Comparison of ENCODE assay signal across 26 cellular contexts in genomic region chr21:32812035-32812434, GRCh38. TPM values are rescaled to one million over a fixed set of nuclear protein-coding genes. Genes with fewer than 3 reads are reported as not detected.
DNase-seq lines count a peak whose midpoint lies in the region; ATAC-seq and TF ChIP-seq lines count a peak whose summit lies in the region.
"Had no signal": no experiment of that assay in that cellular context is flagged by ENCODE, and none has a peak within 500 bp of the region (broad histone marks: within the 10 kb centered on the region; RNA-seq: fewer than 3 reads in every experiment).

No MANE protein-coding gene starts in this region.

- no peak for TF ChIP-seq POLR2A in gastroesophageal sphincter (IDR thresholded peaks at IDR 0.05)

- H2AFZ ChIP-seq in mammary epithelial cell (ENCODE audit: low read depth, low read length), result no peak overlapping the region

- H3K23ac ChIP-seq in mesendoderm (ENCODE audit: low read length), result no peak overlapping the region

- H2BK15ac ChIP-seq in mesendoderm (replicated peaks; ENCODE audit: low read depth), result no peak overlapping the region

- dilution Hi-C loops in mammary epithelial cell (cut with HindIII; ENCODE audit: low sequenced_read_pairs), result loop anchor here (5.0 kb wide), 1 partner anchor 90 kb away; no protein-coding TSS in a partner anchor

- no peak for TF ChIP-seq CTCF in gastroesophageal sphincter (IDR thresholded peaks at IDR 0.05)
- TF ChIP-seq CTCF in upper lobe of right lung (IDR thresholded peaks at IDR 0.05), result no peak
- no peak for TF ChIP-seq CTCF in mammary epithelial cell (conservative IDR thresholded peaks at IDR 0.05 in 1 of 2, IDR thresholded peaks at IDR 0.05 in 1 of 2; ENCODE audit: extremely low read depth in 1 of 2, insufficient read depth in 1 of 2, low read depth in 1 of 2, low read length in 2 of 2)

- in situ Hi-C loops in mammary epithelial cell (cut with MboI; ENCODE audit: low sequenced_read_pairs in 2 of 2) (no loop called here), G401 (cut with HindIII; ENCODE audit: low sequenced_read_pairs) (no loop called here)

- DNase-seq in Right ventricle myocardium superior (peak; percentile 81), cardiac septum (ENCODE audit: low spot score) (no peak), mesendoderm (no peak), upper lobe of right lung (no peak), mammary epithelial cell (no peak), G401 (ENCODE audit: low spot score) (no peak)
- DNase-seq in activated naive CD4-positive, alpha-beta T cell treated with anti-CD3 and anti-CD28 coated beads, Interleukin-2, amount 50 U/mL, for 72 hours (ENCODE audit: low spot score in 2 of 2), result no peak
- DNase-seq: 8988T; activated CD4-positive, alpha-beta T cell treated with anti-CD3 and anti-CD28 coated beads, Interleukin-2, amount 10 ng/mL, durations not matched to agents 24 days and 14 days; activated naive CD4-positive, alpha-beta T cell; activated T-cell treated with anti-CD3 and anti-CD28 coated beads, Interleukin-2, amount 50 U/mL, for 4 hours; amniotic stem cell; CD8-positive, alpha-beta memory T cell; DMS53; glutamatergic neuron; left colon; NCI-H1105 treated with DMSO at 0.1 percent for 48 hours; NCI-H2029 treated with DMSO at 0.1 percent for 48 hours; small intestine; stimulated activated CD4-positive, alpha-beta T cell treated with anti-CD3 and anti-CD28 coated beads, Interleukin-1b, Interleukin-23, amount 100 ng/mL, for 48 hours; WERI-Rb-1 had no signal

- H3K18ac ChIP-seq in mesendoderm (ENCODE audit: low read length), result peak overlapping the region; percentile 41

- H3K79me2 ChIP-seq in mesendoderm (ENCODE audit: control insufficient read depth, insufficient read depth, low read length), result no peaks in the 10 kb centered on the region
- H3K79me2 ChIP-seq in mammary epithelial cell (ENCODE audit: insufficient read depth, low read length), result no peaks in the 10 kb centered on the region

- H3K4me1 ChIP-seq in gastroesophageal sphincter (peaks cover 0 to 39% (median 0%) of the 10 kb centered on the region in 3 donors), mesendoderm (ENCODE audit: control insufficient read depth, low read depth, low read length) (no peaks in the 10 kb centered on the region), upper lobe of right lung (no peaks in the 10 kb centered on the region), mammary epithelial cell (ENCODE audit: insufficient read depth, low read length) (no peaks in the 10 kb centered on the region)

- H3K79me1 ChIP-seq in mesendoderm (ENCODE audit: low read length), result no peaks in the 10 kb centered on the region

- no peak overlapping the region for H2AK5ac ChIP-seq in mesendoderm (ENCODE audit: low read length)

- no peak overlapping the region for H3K27ac Mint-ChIP-seq in activated naive CD4-positive, alpha-beta T cell treated with anti-CD3 and anti-CD28 coated beads, Interleukin-2, amount 50 U/mL, for 72 hours
- H3K27ac Mint-ChIP-seq: activated CD4-positive, alpha-beta T cell treated with anti-CD3 and anti-CD28 coated beads, Interleukin-2, amount 10 ng/mL, durations not matched to agents 24 days and 14 days; B cell; dendritic cell treated with granulocyte-macrophage colony-stimulating factor and Interleukin-4, amounts not matched to agents 40 ng/mL and 50 ng/mL, for 4 days; natural killer cell treated with Interleukin-12 subunit alpha and Interleukin-12 subunit beta and Interleukin-15 and Interleukin-18, amount 100 ng/mL, for 72 hours had no signal

- no TSS peak for BruUV-seq in mammary epithelial cell (replicated peaks; lab: Mats Ljungman, UMichigan)

- H3K36me3 ChIP-seq in gastroesophageal sphincter (no peaks in the 10 kb centered on the region), mesendoderm (ENCODE audit: control insufficient read depth, insufficient read depth, low read length) (no peaks in the 10 kb centered on the region), upper lobe of right lung (no peaks in the 10 kb centered on the region), mammary epithelial cell (ENCODE audit: insufficient read depth, low read length) (no peaks in the 10 kb centered on the region)
- H3K36me3 ChIP-seq: WERI-Rb-1 had no signal

- peak overlapping the region in 2 of 4 donors; percentile 5 to 31 for H3K27ac ChIP-seq in gastroesophageal sphincter
- no peak overlapping the region for H3K27ac ChIP-seq in mesendoderm (ENCODE audit: low read depth, low read length)
- H3K27ac ChIP-seq in upper lobe of right lung, result no peak overlapping the region
- no peak overlapping the region for H3K27ac ChIP-seq in mammary epithelial cell (ENCODE audit: insufficient read depth, low read depth, low read length)
- H3K27ac ChIP-seq: WERI-Rb-1 had no signal

- H3K9me3 Mint-ChIP-seq in activated naive CD4-positive, alpha-beta T cell treated with anti-CD3 and anti-CD28 coated beads, Interleukin-2, amount 50 U/mL, for 72 hours, result no peaks in the 10 kb centered on the region
- H3K9me3 Mint-ChIP-seq: activated CD4-positive, alpha-beta T cell treated with anti-CD3 and anti-CD28 coated beads, Interleukin-2, amount 10 ng/mL, durations not matched to agents 24 days and 14 days; dendritic cell treated with granulocyte-macrophage colony-stimulating factor and Interleukin-4, amounts not matched to agents 40 ng/mL and 50 ng/mL, for 4 days; natural killer cell treated with Interleukin-12 subunit alpha and Interleukin-12 subunit beta and Interleukin-15 and Interleukin-18, amount 100 ng/mL, for 72 hours had no signal

- H3K56ac ChIP-seq in mesendoderm (ENCODE audit: low read length), result no peak overlapping the region

- 57 to 70% methylated on average over 2 of the region's 2 CpGs for WGBS in gastroesophageal sphincter (ENCODE audit: low coverage in 1 of 2), 2 donors
- no CpG with 5 or more reads among the region's 2 CpGs for WGBS in mesendoderm (ENCODE audit: extremely low coverage, insufficient coverage, low lambda C conversion rate)
- 83% methylated on average over 2 of the region's 2 CpGs for WGBS in mammary epithelial cell (ENCODE audit: low coverage, missing lambda C conversion rate)

- H3K9me3 ChIP-seq in gastroesophageal sphincter (no peaks in the 10 kb centered on the region), upper lobe of right lung (no peaks in the 10 kb centered on the region), mammary epithelial cell (replicated peaks; ENCODE audit: insufficient read depth, low read length) (no peaks in the 10 kb centered on the region)

- H4K8ac ChIP-seq in mesendoderm (ENCODE audit: low read depth, low read length), result no peak overlapping the region

- peaks cover 6% of the 10 kb centered on the region in 2 donors for H3K36me3 Mint-ChIP-seq in activated naive CD4-positive, alpha-beta T cell treated with anti-CD3 and anti-CD28 coated beads, Interleukin-2, amount 50 U/mL, for 72 hours
- H3K36me3 Mint-ChIP-seq: natural killer cell treated with Interleukin-12 subunit alpha and Interleukin-12 subunit beta and Interleukin-15 and Interleukin-18, amount 100 ng/mL, for 72 hours had no signal

- no peak overlapping the region for H4K5ac ChIP-seq in mesendoderm (ENCODE audit: low read length)

- intact Hi-C loops in Right ventricle myocardium superior (cut with DNase I), result no loop called here
- intact Hi-C loops in cardiac septum (cut with DNase I), result no loop called here
- intact Hi-C loops in upper lobe of right lung (cut with DNase I), result no loop called here
- intact Hi-C loops in mammary epithelial cell (cut with micrococcal nuclease), result no loop called here

- H2BK5ac ChIP-seq in mesendoderm (ENCODE audit: low read length), result no peak overlapping the region

- no peak for TF ChIP-seq EP300 in gastroesophageal sphincter (IDR thresholded peaks at IDR 0.05)

- H3K9ac ChIP-seq in mesendoderm (ENCODE audit: low read length), result no peak overlapping the region
- H3K9ac ChIP-seq in mammary epithelial cell (ENCODE audit: insufficient read depth, low read length), result no peak overlapping the region

- ATAC-seq in Right ventricle myocardium superior (ENCODE audit: poor library complexity) (peak; percentile 89), gastroesophageal sphincter (peak; percentile 74), upper lobe of right lung (peak; percentile 85)
- ATAC-seq in activated naive CD4-positive, alpha-beta T cell treated with anti-CD3 and anti-CD28 coated beads, Interleukin-2, amount 50 U/mL, for 72 hours, result no peak
- ATAC-seq: activated T-cell treated with anti-CD3 and anti-CD28 coated beads, Interleukin-2, amount 50 U/mL, for 4 hours; GM12878; left colon; natural killer cell treated with Interleukin-12 subunit alpha and Interleukin-12 subunit beta and Interleukin-15 and Interleukin-18, amount 100 ng/mL, for 72 hours had no signal

- no peaks in the 10 kb centered on the region for H4K20me1 ChIP-seq in mammary epithelial cell (ENCODE audit: insufficient read depth, low read length)

- H2BK120ac ChIP-seq in mesendoderm (ENCODE audit: low read depth, low read length), result no peak overlapping the region

- H3K27me3 ChIP-seq in gastroesophageal sphincter (no peaks in the 10 kb centered on the region), mesendoderm (ENCODE audit: insufficient read depth, low read length, poor library complexity) (no peaks in the 10 kb centered on the region), upper lobe of right lung (no peaks in the 10 kb centered on the region), mammary epithelial cell (ENCODE audit: insufficient read depth, low read length) (peaks cover 1% of the 10 kb centered on the region)

- no peak overlapping the region for H3K4ac ChIP-seq in mesendoderm (ENCODE audit: low read depth, low read length)

- H3K4me3 ChIP-seq in gastroesophageal sphincter (no peak overlapping the region), mesendoderm (ENCODE audit: low read length) (no peak overlapping the region), upper lobe of right lung (no peak overlapping the region), mammary epithelial cell (replicated peaks in 1 of 3; ENCODE audit: insufficient read depth in 1 of 3, low read depth in 2 of 3, low read length in 3 of 3) (no peak overlapping the region)
- H3K4me3 ChIP-seq: GM12878 had no signal

- H3K4me2 ChIP-seq in mesendoderm (ENCODE audit: low read length) (no peak overlapping the region), mammary epithelial cell (ENCODE audit: insufficient read depth, low read depth, low read length) (no peak overlapping the region)

- CTCF ChIA-PET in mammary epithelial cell (lab: Charles Lee; ENCODE audit: low non-redundant PET), result no interaction called here

RNA-seq across cellular contexts. Expression of gene PAXBP1, which starts 40.5 kb away (rescaled TPM):
- total RNA-seq in Right ventricle myocardium superior, result 12.5 TPM
- total RNA-seq in cardiac septum, result 16.4 TPM
- total RNA-seq in gastroesophageal sphincter, result 10 to 100 TPM; 21.0 to 49.8 (median 33.9) TPM
- 37.8 TPM for polyA plus RNA-seq in mesendoderm (2013, experiment 1 of 2)
- 38.3 TPM for polyA plus RNA-seq in mesendoderm (2013, experiment 2 of 2)
- 34.0 TPM for total RNA-seq in upper lobe of right lung
- 10 to 100 TPM; 67.9 to 92.4 TPM for total RNA-seq in activated naive CD4-positive, alpha-beta T cell treated with anti-CD3 and anti-CD28 coated beads, Interleukin-2, amount 50 U/mL, for 72 hours
- 10 to 100 TPM; 23.2 to 29.6 TPM for total RNA-seq in mammary epithelial cell
- 7.3 TPM for polyA plus RNA-seq in mammary epithelial cell
- 3.9 TPM for polyA minus RNA-seq in mammary epithelial cell
- 13.4 and 26.2 TPM in 2 replicates for total RNA-seq in G401 (2014; rRNA removed; shearing (Covaris generic))

Comparison
In these comparisons a context has a peak if more than half of its experiments do, and no peak if none do; other contexts are left out.
1. ATAC-seq: peak in Right ventricle myocardium superior (single experiment), gastroesophageal sphincter (single experiment) and upper lobe of right lung (single experiment); none in activated naive CD4-positive, alpha-beta T cell treated with anti-CD3 and anti-CD28 coated beads, Interleukin-2, amount 50 U/mL, for 72 hours (0 of 2).